In the genomic region with DNA sequence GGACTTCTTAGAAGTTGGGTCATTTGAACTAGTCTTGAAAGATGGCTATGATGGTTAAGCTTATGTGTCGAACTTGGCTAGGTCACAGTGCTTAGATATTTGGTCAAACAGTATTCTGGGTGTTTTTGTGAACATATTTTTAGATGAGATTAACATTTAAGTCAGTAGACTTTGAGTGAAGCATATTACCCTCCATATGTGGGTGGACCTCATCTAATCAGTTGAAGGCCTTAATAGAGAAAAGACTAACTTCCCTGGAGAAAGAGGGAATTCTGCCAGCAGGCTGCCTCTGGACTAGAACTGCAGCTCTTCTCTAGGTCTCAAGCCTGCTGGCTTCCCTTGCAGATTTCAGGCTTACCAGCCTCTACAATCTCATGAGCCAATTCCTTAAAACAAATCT, we compare ENCODE assay signal across 8 cellular contexts.
"Had no signal": no experiment of that assay in that cellular context is flagged by ENCODE, and none has a peak within 500 bp of the region (broad histone marks: within the 10 kb centered on the region; RNA-seq: fewer than 3 reads in every experiment).

No MANE protein-coding gene starts in this region.

- DNase-seq: GDM1, GF-D8 had no signal

- ATAC-seq: GM12878 had no signal

- FAIRE-seq: G401.6, GM12878, GM12891, GM12892, GM18507, GM19239 had no signal

- H3K4me3 ChIP-seq: GM12878 had no signal
